In genomic region chr16:54178491-54178976, GRCh38 we compare ENCODE assay signal across 16 cellular contexts.
A peak's percentile ranks its signal among the peaks of the same experiment; 100 is the strongest.
DNase-seq lines count a peak whose midpoint lies in the region; ATAC-seq and TF ChIP-seq lines count a peak whose summit lies in the region.
"Had no signal": no experiment of that assay in that cellular context is flagged by ENCODE, and none has a peak within 500 bp of the region (broad histone marks: within the 10 kb centered on the region; RNA-seq: fewer than 3 reads in every experiment).

No MANE protein-coding gene starts in this region.

- DNase-seq in DND-41 = no peak
- peak; percentile 76 for DNase-seq in NCI-H146 (lab: John Stamatoyannopoulos, UW)
- DNase-seq in SHP77 treated with DMSO at 0.1 percent for 48 hours (lab: John Stamatoyannopoulos, UW) = peak; percentile 9
- no peak for DNase-seq in OCI-M1 (lab: John Stamatoyannopoulos, UW)
- DNase-seq: activated CD4-positive, alpha-beta T cell treated with anti-CD3 and anti-CD28 coated beads for 36 hours; activated naive CD8-positive, alpha-beta T cell treated with anti-CD3 and anti-CD28 coated beads for 36 hours; cerebellar nuclear complex; left colon; naive thymus-derived CD8-positive, alpha-beta T cell; NCI-H2029; stomach had no signal

- no peaks in the 10 kb centered on the region for H4K20me1 ChIP-seq in DND-41 (ENCODE audit: insufficient read depth, low read length)
- H4K20me1 ChIP-seq: BLaER1 had no signal

- no peaks in the 10 kb centered on the region for H3K36me3 ChIP-seq in DND-41 (ENCODE audit: insufficient read depth, low read length)
- H3K36me3 ChIP-seq: BLaER1, stomach had no signal

- H2AFZ ChIP-seq in DND-41 (ENCODE audit: low read depth, low read length) = 0 out of 2 replicates have a peak overlapping the region, but pooled peaks have one; percentile 12

- H3K27me3 ChIP-seq in DND-41 (ENCODE audit: insufficient read depth, low read length, poor library complexity) = no peaks in the 10 kb centered on the region
- H3K27me3 ChIP-seq: BLaER1 had no signal

- no peak overlapping the region for H3K27ac ChIP-seq in DND-41 (ENCODE audit: low read length)
- H3K27ac ChIP-seq: BLaER1, stomach had no signal

- H3K4me1 ChIP-seq in DND-41 (ENCODE audit: insufficient read depth, low read length) = peaks cover 22% of the 10 kb centered on the region
- H3K4me1 ChIP-seq: BLaER1 had no signal

- H3K79me2 ChIP-seq in DND-41 (ENCODE audit: insufficient read depth, low read length) = no peaks in the 10 kb centered on the region

- no peak for ATAC-seq in DND-41 (ENCODE audit: insufficient read depth, low read depth)
- no peak for ATAC-seq in HG03159 (IDR thresholded peaks at IDR 0.05; ENCODE audit: unreplicated experiment)
- no peak for ATAC-seq in GM18870 (IDR thresholded peaks at IDR 0.05; ENCODE audit: unreplicated experiment)
- no peak for ATAC-seq in HG03108 (IDR thresholded peaks at IDR 0.05; ENCODE audit: unreplicated experiment)
- ATAC-seq: activated CD4-positive, alpha-beta T cell treated with anti-CD3 and anti-CD28 coated beads for 36 hours; left colon; naive thymus-derived CD8-positive, alpha-beta T cell had no signal

- H3K4me3 Mint-ChIP-seq in nephron = no peak overlapping the region
- H3K4me3 Mint-ChIP-seq: activated CD4-positive, alpha-beta T cell treated with anti-CD3 and anti-CD28 coated beads for 36 hours; activated naive CD8-positive, alpha-beta T cell treated with anti-CD3 and anti-CD28 coated beads for 36 hours; naive thymus-derived CD8-positive, alpha-beta T cell had no signal

- H3K9me3 Mint-ChIP-seq in nephron = peaks cover 3% of the 10 kb centered on the region
- H3K9me3 Mint-ChIP-seq: activated naive CD8-positive, alpha-beta T cell treated with anti-CD3 and anti-CD28 coated beads for 36 hours had no signal

- H3K4me2 ChIP-seq in DND-41 (ENCODE audit: insufficient read depth, low read length) = no peak overlapping the region
- H3K4me2 ChIP-seq: BLaER1 had no signal

- peaks cover 34% of the 10 kb centered on the region for H3K4me1 Mint-ChIP-seq in nephron
- H3K4me1 Mint-ChIP-seq: activated CD4-positive, alpha-beta T cell treated with anti-CD3 and anti-CD28 coated beads for 36 hours; activated naive CD8-positive, alpha-beta T cell treated with anti-CD3 and anti-CD28 coated beads for 36 hours; naive thymus-derived CD8-positive, alpha-beta T cell had no signal

- no peaks in the 10 kb centered on the region for H3K36me3 Mint-ChIP-seq in nephron (ENCODE audit: low read depth)
- H3K36me3 Mint-ChIP-seq: activated naive CD8-positive, alpha-beta T cell treated with anti-CD3 and anti-CD28 coated beads for 36 hours; naive thymus-derived CD8-positive, alpha-beta T cell had no signal

- peak overlapping the region; percentile 5 to 81 (median 56) for H3K27ac Mint-ChIP-seq in nephron
- H3K27ac Mint-ChIP-seq: activated CD4-positive, alpha-beta T cell treated with anti-CD3 and anti-CD28 coated beads for 36 hours; activated naive CD8-positive, alpha-beta T cell treated with anti-CD3 and anti-CD28 coated beads for 36 hours; naive thymus-derived CD8-positive, alpha-beta T cell had no signal

- TF ChIP-seq CTCF in DND-41 (IDR thresholded peaks at IDR 0.05; ENCODE audit: borderline replicate concordance, extremely low read depth, low read length, poor library complexity, severe bottlenecking) = no peak
- no peak for TF ChIP-seq CTCF in nephron (IDR thresholded peaks at IDR 0.05; ENCODE audit: unreplicated experiment in 3 of 3)

- no peak overlapping the region for H3K9ac ChIP-seq in DND-41 (ENCODE audit: low read depth, low read length)
- H3K9ac ChIP-seq: BLaER1 had no signal

- no peaks in the 10 kb centered on the region for H3K9me3 ChIP-seq in DND-41 (ENCODE audit: insufficient read depth, low read length, severe bottlenecking)
- H3K9me3 ChIP-seq: BLaER1, stomach had no signal

- no peak overlapping the region for H3K4me3 ChIP-seq in DND-41 (ENCODE audit: low read depth in 1 of 2, low read length in 2 of 2)
- H3K4me3 ChIP-seq: BLaER1, stomach had no signal

- peaks cover 27% of the 10 kb centered on the region for H3K27me3 Mint-ChIP-seq in nephron (ENCODE audit: low read depth)

Comparison
In these comparisons a context has a peak if more than half of its experiments do, and no peak if none do; other contexts are left out.
1. DNase-seq: peak in NCI-H146 (single experiment) and SHP77 treated with DMSO at 0.1 percent for 48 hours (single experiment); none in DND-41 (single experiment) and OCI-M1 (single experiment).